Comparison of ENCODE assay signal across 9 cellular contexts in the genomic region with DNA sequence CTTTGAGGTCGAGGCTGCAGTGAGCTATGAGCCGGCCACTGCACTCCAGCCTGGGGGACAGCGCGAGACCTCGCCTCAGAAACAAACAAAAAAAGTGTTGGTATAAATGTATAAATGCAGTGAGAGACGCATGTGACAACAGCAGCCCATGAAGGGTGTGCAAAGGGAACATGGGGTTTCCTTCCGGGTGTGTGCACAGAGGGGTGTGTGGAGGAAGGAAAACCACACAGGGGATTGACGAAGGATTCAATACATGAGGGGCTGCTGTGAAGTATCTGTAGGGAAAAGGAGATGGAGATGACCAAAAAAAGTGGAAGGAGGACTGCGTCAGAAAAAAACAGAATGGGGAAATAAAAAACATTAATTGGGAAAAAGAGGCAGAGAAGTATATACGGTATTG. TPM values are rescaled to one million over a fixed set of nuclear protein-coding genes. Genes with fewer than 3 reads are reported as not detected.
DNase-seq lines count a peak whose midpoint lies in the region; ATAC-seq, FAIRE-seq and TF ChIP-seq lines count a peak whose summit lies in the region.
"Had no signal": no experiment of that assay in that cellular context is flagged by ENCODE, and none has a peak within 500 bp of the region (broad histone marks: within the 10 kb centered on the region; RNA-seq: fewer than 3 reads in every experiment).

No MANE protein-coding gene starts in this region.

- H3K9me3 Mint-ChIP-seq in stimulated activated naive CD8-positive, alpha-beta T cell treated with anti-CD3 and anti-CD28 coated beads, Interleukin-15, Interleukin-2, amounts not matched to agents 100 ng/mL and 50 ng/mL, for 24 hours: no peaks in the 10 kb centered on the region

- TF ChIP-seq POLR2A in K562 (conservative IDR thresholded peaks at IDR 0.05): no peak
- TF ChIP-seq POLR2A in lower leg skin (IDR thresholded peaks at IDR 0.05): no peak

- H3K36me3 ChIP-seq in K562 (ENCODE audit: control insufficient read depth, insufficient read depth, low read length) (peaks cover 24% of the 10 kb centered on the region), mesodermal cell (ENCODE audit: control insufficient read depth, insufficient read depth, low read length) (peaks cover 26% of the 10 kb centered on the region)

- BruUV-seq in K562 (replicated peaks; lab: Mats Ljungman, UMichigan): TSS peak; percentile 35

- no peaks in the 10 kb centered on the region for H3K27me3 ChIP-seq in K562 (ENCODE audit: control insufficient read depth in 2 of 2, insufficient read depth in 2 of 2, low read length in 2 of 2)

- H3K4me2 ChIP-seq in K562 (ENCODE audit: insufficient read depth, low read length): peak overlapping the region; percentile 84

- peaks cover 18% of the 10 kb centered on the region for H3K27me3 Mint-ChIP-seq in stimulated activated naive CD8-positive, alpha-beta T cell treated with anti-CD3 and anti-CD28 coated beads, Interleukin-15, Interleukin-2, amounts not matched to agents 100 ng/mL and 50 ng/mL, for 24 hours

- TF ChIP-seq CTCF in K562 (IDR thresholded peaks at IDR 0.05 in 2 of 3, conservative IDR thresholded peaks at IDR 0.05 in 1 of 3; ENCODE audit: insufficient read depth in 2 of 3, low read depth in 1 of 3, low read length in 3 of 3): no peak
- TF ChIP-seq CTCF in lower leg skin (IDR thresholded peaks at IDR 0.05): no peak

- no peaks in the 10 kb centered on the region for H4K20me1 ChIP-seq in K562 (replicated peaks; ENCODE audit: control insufficient read depth, insufficient read depth, low read length)

- H3K4me3 Mint-ChIP-seq in stimulated activated naive CD8-positive, alpha-beta T cell treated with anti-CD3 and anti-CD28 coated beads, Interleukin-15, Interleukin-2, amounts not matched to agents 100 ng/mL and 50 ng/mL, for 24 hours: peak overlapping the region; percentile 94

- CTCF ChIA-PET in K562 (lab: Yijun Ruan, JAX; ENCODE audit: low intra/inter-chr PET ratio): no interaction called here

- no peaks in the 10 kb centered on the region for H3K9me1 ChIP-seq in K562 (ENCODE audit: control insufficient read depth, insufficient read depth, low read length)

- TF ChIP-seq RAD21 in K562 (CRISPR knock-in tag; conservative IDR thresholded peaks at IDR 0.05 in 1 of 2, IDR thresholded peaks at IDR 0.05 in 1 of 2): no peak

- intact Hi-C loops in K562 (cut with micrococcal nuclease): no loop called here
- intact Hi-C loops in lower leg skin (cut with DNase I; ENCODE audit: low total_unique reads): no loop called here

- 20% methylated on average over 10 of the region's 10 CpGs for WGBS in K562 (ENCODE audit: insufficient coverage, low coverage, missing lambda C conversion rate)
- 83 to 91% methylated on average over 9 of the region's 10 CpGs for whole genome bisulfite sequencing in mesodermal cell (ENCODE audit: insufficient coverage in 2 of 2), 2 experiments
- WGBS in lower leg skin, 2 donors: 59 to 62% methylated on average over 10 of the region's 10 CpGs

- H3K27ac Mint-ChIP-seq in stimulated activated naive CD8-positive, alpha-beta T cell treated with anti-CD3 and anti-CD28 coated beads, Interleukin-15, Interleukin-2, amounts not matched to agents 100 ng/mL and 50 ng/mL, for 24 hours: peak overlapping the region; percentile 86

- H2AFZ ChIP-seq in K562 (ENCODE audit: low read depth, low read length): no peak overlapping the region

- DNase-seq in stimulated activated naive CD8-positive, alpha-beta T cell treated with anti-CD3 and anti-CD28 coated beads, Interleukin-15, Interleukin-2, amounts not matched to agents 100 U/mL and 50 U/mL, for 24 hours: no peak
- peak in 1 of 4 experiments; percentile 17 for DNase-seq in K562 (ENCODE audit: extremely low read depth in 1 of 4, low spot score in 3 of 4)
- DNase-seq in lower leg skin (ENCODE audit: low spot score in 2 of 2): no peak
- DNase-seq in kidney glomerular epithelial cell (lab: John Stamatoyannopoulos, UW): no peak

- no peak for ATAC-seq in stimulated activated naive CD8-positive, alpha-beta T cell treated with anti-CD3 and anti-CD28 coated beads, Interleukin-15, Interleukin-2, amounts not matched to agents 100 U/mL and 50 U/mL, for 24 hours
- no peak for ATAC-seq in K562
- no peak for ATAC-seq in HG03565 (IDR thresholded peaks at IDR 0.05; ENCODE audit: unreplicated experiment)
- ATAC-seq in GM18868 (IDR thresholded peaks at IDR 0.05; ENCODE audit: unreplicated experiment): no peak

- peak; percentile 44 for FAIRE-seq in K562 (lab: Jason Lieb, UNC)

- H3K4me3 ChIP-seq in K562: peak overlapping the region; percentile 84
- H3K4me3 ChIP-seq in mesodermal cell (ENCODE audit: extremely low read depth, insufficient read depth, low read length, poor library complexity, severe bottlenecking): peak overlapping the region; percentile 80
- no peak overlapping the region for H3K4me3 ChIP-seq in lower leg skin (ENCODE audit: low read depth, poor library complexity, severe bottlenecking)

- no peaks in the 10 kb centered on the region for H3K9me3 ChIP-seq in K562 (replicated peaks; ENCODE audit: control insufficient read depth, insufficient read depth, low read depth, low read length)
- H3K9me3 ChIP-seq in mesodermal cell (ENCODE audit: control insufficient read depth, low read length): no peaks in the 10 kb centered on the region

- TF ChIP-seq EP300 in K562 (IDR thresholded peaks at IDR 0.05; ENCODE audit: low read length): no peak

- in situ Hi-C loops in K562 (cut with MboI): no loop called here

- H3K27ac ChIP-seq in K562 (ENCODE audit: extremely low read depth, low read depth, low read length) (no peak overlapping the region), mesodermal cell (ENCODE audit: low read depth, low read length, severe bottlenecking) (no peak overlapping the region)

- H3K9ac ChIP-seq in K562 (ENCODE audit: insufficient read depth in 1 of 2, low read depth in 2 of 2, low read length in 2 of 2): peak overlapping the region; percentile 70 to 72; a peak in 3 of 4 replicates

- peaks cover 18% of the 10 kb centered on the region for H3K4me1 Mint-ChIP-seq in stimulated activated naive CD8-positive, alpha-beta T cell treated with anti-CD3 and anti-CD28 coated beads, Interleukin-15, Interleukin-2, amounts not matched to agents 100 ng/mL and 50 ng/mL, for 24 hours (ENCODE audit: low read depth)

- H3K36me3 Mint-ChIP-seq in stimulated activated naive CD8-positive, alpha-beta T cell treated with anti-CD3 and anti-CD28 coated beads, Interleukin-15, Interleukin-2, amounts not matched to agents 100 ng/mL and 50 ng/mL, for 24 hours (ENCODE audit: low read depth): peaks cover 30% of the 10 kb centered on the region

- peaks cover 8 to 13% of the 10 kb centered on the region in 2 experiments; a peak in 4 of 5 replicates for H3K4me1 ChIP-seq in K562 (replicated peaks in 1 of 2; ENCODE audit: control insufficient read depth in 2 of 2, insufficient read depth in 2 of 2, low read length in 2 of 2)
- H3K4me1 ChIP-seq in mesodermal cell (ENCODE audit: control insufficient read depth, insufficient read depth, low read length, poor library complexity, severe bottlenecking): peaks cover 10% of the 10 kb centered on the region

- peaks cover 19% of the 10 kb centered on the region for H3K79me2 ChIP-seq in K562 (ENCODE audit: control insufficient read depth, insufficient read depth, low read length)

- POLR2A ChIA-PET in K562 (lab: Yijun Ruan, JAX): no interaction called here

RNA-seq across cellular contexts. Expression of gene MTFMT, which starts 1.1 kb away (rescaled TPM):
- 10.2 and 20.8 TPM in 2 replicates for total RNA-seq in K562 (2011; cell fraction: chromatin; rRNA removed; ENCODE audit: low replicate concordance)
- total RNA-seq in K562 (2011; cell fraction: nucleolus; rRNA removed): 4.7 and 7.4 TPM in 2 replicates
- 5.7 and 13.3 TPM in 2 replicates for total RNA-seq in K562 (2011; cell fraction: nucleoplasm; rRNA removed)
- total RNA-seq in K562 (2014; rRNA removed) (18.6 and 31.1 TPM in 2 replicates), K562 (2014; rRNA removed; fragmentation: Illumina TruSeq; extraction: Trizol) (18.2 and 19.6 TPM in 2 replicates), K562 (2015; rRNA removed; fragmentation: Illumina TruSeq; extraction: Trizol) (13.7 and 14.1 TPM in 2 replicates), K562 (2021) (17.3 and 17.6 TPM in 2 replicates), lower leg skin (10 to 100 TPM; 12.3 to 21.9 (median 15.0) TPM)
- polyA plus RNA-seq in K562 (2011; rRNA removed) (16.4 and 16.7 TPM in 2 replicates), K562 (2014; fragmentation: Illumina TruSeq; extraction: Trizol) (14.8 and 16.2 TPM in 2 replicates), K562 (2014; fragmentation: Nextera tagmentation; extraction: Ambion mirVana) (1 to 10 TPM; 1.4 to 2.2 TPM), K562 (2014; rRNA removed) (14.0 and 15.9 TPM in 2 replicates)
- polyA plus RNA-seq in K562 (2011; cell fraction: cytosol; rRNA removed): 7.9 and 10.5 TPM in 2 replicates
- 7.4 and 8.6 TPM in 2 replicates for polyA plus RNA-seq in K562 (2011; cell fraction: nucleus; rRNA removed)
- 8.5 and 10.3 TPM in 2 replicates for polyA plus RNA-seq in K562 (2012)
- 10.1 and 16.2 TPM in 2 replicates for polyA minus RNA-seq in K562 (2011; rRNA and poly(A)+ RNA removed)
- 7.3 and 8.2 TPM in 2 replicates for polyA minus RNA-seq in K562 (2011; cell fraction: cytosol; rRNA and poly(A)+ RNA removed)
- 7.0 and 7.3 TPM in 2 replicates for polyA minus RNA-seq in K562 (2011; cell fraction: nucleus; rRNA and poly(A)+ RNA removed)
- polyA plus RNA-seq in mesodermal cell (2013, experiment 1 of 2): 9.4 TPM
- 12.2 TPM for polyA plus RNA-seq in mesodermal cell (2013, experiment 2 of 2)

RNA-seq across cellular contexts. Expression of gene SLC51B, which starts 16.8 kb away (rescaled TPM):
- total RNA-seq in K562 (2011; cell fraction: chromatin; rRNA removed; ENCODE audit: low replicate concordance): not detected in 2 replicates
- total RNA-seq in K562 (2011; cell fraction: nucleolus; rRNA removed): not detected in 2 replicates
- total RNA-seq in K562 (2011; cell fraction: nucleoplasm; rRNA removed): not detected in 2 replicates
- total RNA-seq in K562 (2014; rRNA removed) (not detected in 2 replicates), K562 (2014; rRNA removed; fragmentation: Illumina TruSeq; extraction: Trizol) (not detected in 2 replicates), K562 (2015; rRNA removed; fragmentation: Illumina TruSeq; extraction: Trizol) (not detected in 2 replicates), K562 (2021) (not detected in 2 replicates), lower leg skin (under 1 TPM in 1 of 4 donors, not detected in 3; 0.65 TPM)
- polyA plus RNA-seq in K562 (2011; rRNA removed) (not detected in 2 replicates), K562 (2014; fragmentation: Illumina TruSeq; extraction: Trizol) (not detected in 2 replicates), K562 (2014; fragmentation: Nextera tagmentation; extraction: Ambion mirVana) (not detected), K562 (2014; rRNA removed) (not detected in 2 replicates)
- polyA plus RNA-seq in K562 (2011; cell fraction: cytosol; rRNA removed): not detected in 2 replicates
- polyA plus RNA-seq in K562 (2011; cell fraction: nucleus; rRNA removed): not detected in 2 replicates
- not detected in 2 replicates for polyA plus RNA-seq in K562 (2012)
- polyA minus RNA-seq in K562 (2011; rRNA and poly(A)+ RNA removed): not detected in 2 replicates
- not detected in 2 replicates for polyA minus RNA-seq in K562 (2011; cell fraction: cytosol; rRNA and poly(A)+ RNA removed)
- not detected in 2 replicates for polyA minus RNA-seq in K562 (2011; cell fraction: nucleus; rRNA and poly(A)+ RNA removed)
- not detected for polyA plus RNA-seq in mesodermal cell (2013, experiment 1 of 2)
- polyA plus RNA-seq in mesodermal cell (2013, experiment 2 of 2): not detected
- total RNA-seq: M059J had no signal

RNA-seq across cellular contexts. Expression of gene SPG21, which starts 38.6 kb away (rescaled TPM):
- total RNA-seq in K562 (2011; cell fraction: chromatin; rRNA removed; ENCODE audit: low replicate concordance): 42.0 and 42.1 TPM in 2 replicates
- total RNA-seq in K562 (2011; cell fraction: nucleolus; rRNA removed): 28.0 and 36.9 TPM in 2 replicates
- total RNA-seq in K562 (2011; cell fraction: nucleoplasm; rRNA removed): 55.7 and 78.3 TPM in 2 replicates
- total RNA-seq in K562 (2014; rRNA removed) (46.1 and 50.0 TPM in 2 replicates), K562 (2014; rRNA removed; fragmentation: Illumina TruSeq; extraction: Trizol) (71.2 and 73.9 TPM in 2 replicates), K562 (2015; rRNA removed; fragmentation: Illumina TruSeq; extraction: Trizol) (56.8 and 59.8 TPM in 2 replicates), K562 (2021) (72.0 and 79.1 TPM in 2 replicates), lower leg skin (10 to 100 TPM; 54.3 to 93.1 (median 76.6) TPM)
- polyA plus RNA-seq in K562 (2011; rRNA removed) (49.2 and 65.1 TPM in 2 replicates), K562 (2014; fragmentation: Illumina TruSeq; extraction: Trizol) (78.7 and 98.8 TPM in 2 replicates), K562 (2014; fragmentation: Nextera tagmentation; extraction: Ambion mirVana) (10 to 100 TPM; 22.8 to 23.6 TPM), K562 (2014; rRNA removed) (65.7 and 69.0 TPM in 2 replicates)
- 52.2 and 59.7 TPM in 2 replicates for polyA plus RNA-seq in K562 (2011; cell fraction: cytosol; rRNA removed)
- 24.0 and 24.4 TPM in 2 replicates for polyA plus RNA-seq in K562 (2011; cell fraction: nucleus; rRNA removed)
- 54.8 and 61.6 TPM in 2 replicates for polyA plus RNA-seq in K562 (2012)
- polyA minus RNA-seq in K562 (2011; rRNA and poly(A)+ RNA removed): 40.4 and 43.8 TPM in 2 replicates
- polyA minus RNA-seq in K562 (2011; cell fraction: cytosol; rRNA and poly(A)+ RNA removed): 23.4 and 27.0 TPM in 2 replicates
- polyA minus RNA-seq in K562 (2011; cell fraction: nucleus; rRNA and poly(A)+ RNA removed): 13.5 and 20.1 TPM in 2 replicates
- polyA plus RNA-seq in mesodermal cell (2013, experiment 1 of 2): 80.3 TPM
- 71.2 TPM for polyA plus RNA-seq in mesodermal cell (2013, experiment 2 of 2)

RNA-seq across cellular contexts. Expression of gene RASL12, which starts 39.5 kb away (rescaled TPM):
- not detected in 2 replicates for total RNA-seq in K562 (2011; cell fraction: chromatin; rRNA removed; ENCODE audit: low replicate concordance)
- not detected in 2 replicates for total RNA-seq in K562 (2011; cell fraction: nucleolus; rRNA removed)
- total RNA-seq in K562 (2011; cell fraction: nucleoplasm; rRNA removed): not detected in 2 replicates
- not detected in 2 replicates for total RNA-seq in K562 (2014; rRNA removed)
- not detected in 2 replicates for total RNA-seq in K562 (2014; rRNA removed; fragmentation: Illumina TruSeq; extraction: Trizol)
- total RNA-seq in K562 (2015; rRNA removed; fragmentation: Illumina TruSeq; extraction: Trizol): not detected in 2 replicates
- not detected in 2 replicates for total RNA-seq in K562 (2021)
- not detected in 2 replicates for polyA plus RNA-seq in K562 (2011; rRNA removed)
- not detected in 2 replicates for polyA plus RNA-seq in K562 (2011; cell fraction: cytosol; rRNA removed)
- polyA plus RNA-seq in K562 (2011; cell fraction: nucleus; rRNA removed): 0.06 TPM in 1 of 2 replicates, not detected in the other
- not detected in 2 replicates for polyA plus RNA-seq in K562 (2012)
- polyA plus RNA-seq in K562 (2014; fragmentation: Illumina TruSeq; extraction: Trizol): not detected in 2 replicates
- not detected for polyA plus RNA-seq in K562 (2014; fragmentation: Nextera tagmentation; extraction: Ambion mirVana)
- not detected in 2 replicates for polyA plus RNA-seq in K562 (2014; rRNA removed)
- polyA minus RNA-seq in K562 (2011; rRNA and poly(A)+ RNA removed): 0.06 TPM in 1 of 2 replicates, not detected in the other
- polyA minus RNA-seq in K562 (2011; cell fraction: cytosol; rRNA and poly(A)+ RNA removed): not detected in 2 replicates
- polyA minus RNA-seq in K562 (2011; cell fraction: nucleus; rRNA and poly(A)+ RNA removed): not detected in 2 replicates
- polyA plus RNA-seq in mesodermal cell (2013, experiment 1 of 2): 22.5 TPM
- polyA plus RNA-seq in mesodermal cell (2013, experiment 2 of 2): 18.4 TPM
- 10 to 100 TPM in 1 of 4 donors, 1 to 10 TPM in 3; 1.7 to 18.9 (median 7.7) TPM for total RNA-seq in lower leg skin
- total RNA-seq: M059J had no signal

RNA-seq across cellular contexts. Expression of gene KBTBD13, which starts 48.2 kb away (rescaled TPM):
- total RNA-seq in K562 (2011; cell fraction: chromatin; rRNA removed; ENCODE audit: low replicate concordance): 0.16 TPM in 1 of 2 replicates, not detected in the other
- total RNA-seq in K562 (2011; cell fraction: nucleolus; rRNA removed): 0.13 and 0.17 TPM in 2 replicates
- 0.15 TPM in 1 of 2 replicates, not detected in the other for total RNA-seq in K562 (2011; cell fraction: nucleoplasm; rRNA removed)
- total RNA-seq in K562 (2014; rRNA removed) (0.09 TPM in 1 of 2 replicates, not detected in the other), K562 (2014; rRNA removed; fragmentation: Illumina TruSeq; extraction: Trizol) (0.06 and 0.07 TPM in 2 replicates), K562 (2015; rRNA removed; fragmentation: Illumina TruSeq; extraction: Trizol) (not detected in 2 replicates), K562 (2021) (0.11 and 0.13 TPM in 2 replicates), lower leg skin (not detected)
- polyA plus RNA-seq in K562 (2011; rRNA removed) (not detected in 2 replicates), K562 (2014; fragmentation: Illumina TruSeq; extraction: Trizol) (0.04 and 0.10 TPM in 2 replicates), K562 (2014; fragmentation: Nextera tagmentation; extraction: Ambion mirVana) (under 1 TPM in 1 of 2 experiments, not detected in 1; 0.07 TPM), K562 (2014; rRNA removed) (0.12 and 0.22 TPM in 2 replicates)
- polyA plus RNA-seq in K562 (2011; cell fraction: cytosol; rRNA removed): 0.03 and 0.04 TPM in 2 replicates
- polyA plus RNA-seq in K562 (2011; cell fraction: nucleus; rRNA removed): 0.04 TPM in 1 of 2 replicates, not detected in the other
- polyA plus RNA-seq in K562 (2012): 0.06 and 0.09 TPM in 2 replicates
- polyA minus RNA-seq in K562 (2011; rRNA and poly(A)+ RNA removed): 0.07 TPM in 1 of 2 replicates, not detected in the other
- polyA minus RNA-seq in K562 (2011; cell fraction: cytosol; rRNA and poly(A)+ RNA removed): not detected in 2 replicates
- polyA minus RNA-seq in K562 (2011; cell fraction: nucleus; rRNA and poly(A)+ RNA removed): 0.13 TPM in 1 of 2 replicates, not detected in the other
- not detected for polyA plus RNA-seq in mesodermal cell (2013, experiment 1 of 2)
- polyA plus RNA-seq in mesodermal cell (2013, experiment 2 of 2): not detected
- total RNA-seq: M059J had no signal
